Comparison of ENCODE assay signal across 1 cellular context in genomic region chr9:6680797-6681146, GRCh38.
TF ChIP-seq lines count a peak whose summit lies in the region.

No MANE protein-coding gene starts in this region.

TF ChIP-seq in GM12878, 131 proteins besides CTCF, POLR2A, EP300 and RAD21 (continued from another document):
- TF ChIP-seq, protein P1, sequence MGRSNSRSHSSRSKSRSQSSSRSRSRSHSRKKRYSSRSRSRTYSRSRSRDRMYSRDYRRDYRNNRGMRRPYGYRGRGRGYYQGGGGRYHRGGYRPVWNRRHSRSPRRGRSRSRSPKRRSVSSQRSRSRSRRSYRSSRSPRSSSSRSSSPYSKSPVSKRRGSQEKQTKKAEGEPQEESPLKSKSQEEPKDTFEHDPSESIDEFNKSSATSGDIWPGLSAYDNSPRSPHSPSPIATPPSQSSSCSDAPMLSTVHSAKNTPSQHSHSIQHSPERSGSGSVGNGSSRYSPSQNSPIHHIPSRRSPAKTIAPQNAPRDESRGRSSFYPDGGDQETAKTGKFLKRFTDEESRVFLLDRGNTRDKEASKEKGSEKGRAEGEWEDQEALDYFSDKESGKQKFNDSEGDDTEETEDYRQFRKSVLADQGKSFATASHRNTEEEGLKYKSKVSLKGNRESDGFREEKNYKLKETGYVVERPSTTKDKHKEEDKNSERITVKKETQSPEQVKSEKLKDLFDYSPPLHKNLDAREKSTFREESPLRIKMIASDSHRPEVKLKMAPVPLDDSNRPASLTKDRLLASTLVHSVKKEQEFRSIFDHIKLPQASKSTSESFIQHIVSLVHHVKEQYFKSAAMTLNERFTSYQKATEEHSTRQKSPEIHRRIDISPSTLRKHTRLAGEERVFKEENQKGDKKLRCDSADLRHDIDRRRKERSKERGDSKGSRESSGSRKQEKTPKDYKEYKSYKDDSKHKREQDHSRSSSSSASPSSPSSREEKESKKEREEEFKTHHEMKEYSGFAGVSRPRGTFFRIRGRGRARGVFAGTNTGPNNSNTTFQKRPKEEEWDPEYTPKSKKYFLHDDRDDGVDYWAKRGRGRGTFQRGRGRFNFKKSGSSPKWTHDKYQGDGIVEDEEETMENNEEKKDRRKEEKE (IDR thresholded peaks at IDR 0.05) = no peak
- TF ChIP-seq EED (IDR thresholded peaks at IDR 0.05; ENCODE audit: low read depth) (0 out of 2 replicates have a peak, but pooled peaks have one; percentile 27), ZNF384 (IDR thresholded peaks at IDR 0.05; ENCODE audit: borderline replicate concordance, low read depth, low read length) (no peak), ASH2L (IDR thresholded peaks at IDR 0.05; ENCODE audit: borderline replicate concordance, low read depth) (no peak), HCFC1 (IDR thresholded peaks at IDR 0.05; ENCODE audit: low read length) (0 out of 2 replicates have a peak, but pooled peaks have one; percentile 15), KDM1A (IDR thresholded peaks at IDR 0.05; ENCODE audit: borderline replicate concordance) (no peak), MTA2 (IDR thresholded peaks at IDR 0.05; ENCODE audit: low read depth) (peak; percentile 31; the same call in 1 of the 2 replicates), TARDBP (IDR thresholded peaks at IDR 0.05; ENCODE audit: borderline replicate concordance) (no peak), CUX1 (IDR thresholded peaks at IDR 0.05; ENCODE audit: insufficient replicate concordance, low read depth, low read length) (no peak), ZBED1 (IDR thresholded peaks at IDR 0.05; ENCODE audit: borderline replicate concordance) (no peak; the same call in 1 of the 2 replicates), HDGF (IDR thresholded peaks at IDR 0.05) (no peak)
